Comparison of ENCODE assay signal across 10 cellular contexts in genomic region chr20:768426-768978, GRCh38. TPM values are rescaled to one million over a fixed set of nuclear protein-coding genes. Genes with fewer than 3 reads are reported as not detected.
DNase-seq lines count a peak whose midpoint lies in the region; ATAC-seq and TF ChIP-seq lines count a peak whose summit lies in the region.
"Had no signal": no experiment of that assay in that cellular context is flagged by ENCODE, and none has a peak within 500 bp of the region (broad histone marks: within the 10 kb centered on the region; RNA-seq: fewer than 3 reads in every experiment).

SLC52A3 (minus strand) TSS chr20:768500; CDS start chr20:765774, 2,726 bp downstream.

- peak within 1 kb of the TSS; percentile 64 to 67 for H3K9ac ChIP-seq in duodenal mucosa (ENCODE audit: low read depth in 1 of 2, low read length in 2 of 2)

- H3K4me3 ChIP-seq in duodenal mucosa (ENCODE audit: low read depth in 1 of 2, low read length in 2 of 2) (peak within 1 kb of the TSS; percentile 65 to 77), muscle layer of duodenum (ENCODE audit: low read depth in 1 of 2, low read length in 2 of 2) (peak within 1 kb of the TSS in 1 of 2 donors; percentile 24)

- H3K9me3 Mint-ChIP-seq in osteocyte (ENCODE audit: unreplicated experiment): no peaks in the 10 kb centered on the region

- no peaks in the 10 kb centered on the region for H3K4me1 Mint-ChIP-seq in osteocyte (ENCODE audit: unreplicated experiment)

- no peak for ATAC-seq in GM21619 (IDR thresholded peaks at IDR 0.05; ENCODE audit: unreplicated experiment)

- H3K36me3 ChIP-seq in duodenal mucosa (ENCODE audit: control insufficient read depth in 1 of 2, insufficient read depth in 2 of 2, low read length in 2 of 2) (peaks cover under 1 to 14% of the 10 kb centered on the region in 2 donors), muscle layer of duodenum (ENCODE audit: control insufficient read depth in 1 of 2, insufficient read depth in 2 of 2, low read length in 2 of 2) (no peaks in the 10 kb centered on the region)

- H3K4me3 Mint-ChIP-seq in osteocyte (ENCODE audit: unreplicated experiment): no peak within 1 kb of the TSS

- H3K9me3 ChIP-seq in duodenal mucosa (ENCODE audit: control insufficient read depth in 1 of 2, low read length in 2 of 2): no peaks in the 10 kb centered on the region
- H3K9me3 ChIP-seq in muscle layer of duodenum (ENCODE audit: control insufficient read depth in 1 of 2, low read length in 2 of 2): no peaks in the 10 kb centered on the region

- DNase-seq in Daoy (ENCODE audit: low read depth) (peak; percentile 81), M059J (ENCODE audit: low read depth) (peak; percentile 79), osteocyte (ENCODE audit: extremely low spot score, unreplicated experiment) (no peak), C1 segment of cervical spinal cord (lab: John Stamatoyannopoulos, UW) (no peak), epidermal melanocyte (ENCODE audit: insufficient read length, low spot score) (no peak)
- DNase-seq: head of caudate nucleus, NCI-H1092 had no signal

- H3K27me3 ChIP-seq in duodenal mucosa (ENCODE audit: control insufficient read depth in 1 of 2, insufficient read depth in 2 of 2, low read length in 2 of 2) (no peaks in the 10 kb centered on the region), muscle layer of duodenum (ENCODE audit: low read depth, low read length) (no peaks in the 10 kb centered on the region)

- H3K27ac Mint-ChIP-seq in osteocyte (ENCODE audit: unreplicated experiment): no peak within 1 kb of the TSS

- H3K4me1 ChIP-seq in duodenal mucosa (ENCODE audit: control insufficient read depth in 1 of 2, insufficient read depth in 2 of 2, low read length in 2 of 2) (peaks cover 24 to 28% of the 10 kb centered on the region in 2 donors), muscle layer of duodenum (ENCODE audit: control insufficient read depth in 1 of 2, insufficient read depth in 2 of 2, low read length in 2 of 2) (no peaks in the 10 kb centered on the region)

- peak within 1 kb of the TSS; percentile 87 for H3K27ac ChIP-seq in duodenal mucosa (ENCODE audit: low read depth, low read length)
- peak within 1 kb of the TSS; percentile 73 for H3K27ac ChIP-seq in muscle layer of duodenum (ENCODE audit: low read length)

- no peaks in the 10 kb centered on the region for H3K27me3 Mint-ChIP-seq in osteocyte (ENCODE audit: unreplicated experiment)

- no peaks in the 10 kb centered on the region for H3K36me3 Mint-ChIP-seq in osteocyte (ENCODE audit: unreplicated experiment)

- TF ChIP-seq CTCF in osteocyte (IDR thresholded peaks at IDR 0.05): no peak

RNA-seq across cellular contexts. Expression of gene SLC52A3, which starts in this region (rescaled TPM):
- 3.0 and 3.6 TPM in 2 replicates for total RNA-seq in Daoy (2014; rRNA removed; shearing (Covaris generic))
- total RNA-seq in M059J (2014; rRNA removed; shearing (Covaris generic)): 0.57 and 1.3 TPM in 2 replicates
- not detected in 2 replicates for total RNA-seq in osteocyte

Comparison
In these comparisons a context has a peak if more than half of its experiments do, and no peak if none do; other contexts are left out.
1. DNase-seq: peak in Daoy (single experiment) and M059J (single experiment); none in osteocyte (single experiment), C1 segment of cervical spinal cord (0 of 14) and epidermal melanocyte (single experiment).